1 cellular context compared by ENCODE assay signal in the genomic region with DNA sequence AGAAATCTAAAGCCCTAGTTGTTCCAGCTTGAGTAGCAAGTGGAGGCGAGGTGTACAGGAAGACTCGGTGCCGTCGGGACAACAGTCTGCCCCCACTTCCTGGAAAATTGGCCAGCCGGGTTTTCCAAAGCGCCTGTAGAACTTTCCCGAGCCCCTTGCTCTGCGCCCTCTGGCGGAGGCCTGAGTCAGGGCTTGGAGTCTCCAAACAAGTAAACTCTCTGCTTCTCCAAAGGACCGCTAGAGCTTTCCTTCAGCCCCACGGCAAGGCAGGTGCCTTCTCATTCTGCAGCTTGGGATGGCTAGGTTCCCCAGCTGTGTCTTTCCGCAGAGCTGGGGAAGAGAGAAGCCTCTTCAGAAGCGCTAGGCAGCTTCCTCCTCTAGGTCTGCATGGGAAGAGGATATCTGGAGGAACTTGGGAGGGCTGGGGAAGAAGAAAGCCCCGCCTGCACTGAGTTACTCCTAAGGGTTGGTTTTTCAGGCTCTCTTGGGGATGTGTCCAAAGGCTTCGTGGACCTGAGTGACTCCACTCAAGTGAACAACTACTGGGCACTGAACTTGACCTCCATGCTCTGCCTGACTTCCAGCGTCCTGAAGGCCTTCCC.
TF ChIP-seq lines count a peak whose summit lies in the region.

No MANE protein-coding gene starts in this region.

TF ChIP-seq in GM23338, 12 proteins besides CTCF, POLR2A, EP300 and RAD21 (continued from another document):
- no peak for TF ChIP-seq ETS1 (IDR thresholded peaks at IDR 0.05)
